ENCODE assay signal across 19 cellular contexts in the genomic region with DNA sequence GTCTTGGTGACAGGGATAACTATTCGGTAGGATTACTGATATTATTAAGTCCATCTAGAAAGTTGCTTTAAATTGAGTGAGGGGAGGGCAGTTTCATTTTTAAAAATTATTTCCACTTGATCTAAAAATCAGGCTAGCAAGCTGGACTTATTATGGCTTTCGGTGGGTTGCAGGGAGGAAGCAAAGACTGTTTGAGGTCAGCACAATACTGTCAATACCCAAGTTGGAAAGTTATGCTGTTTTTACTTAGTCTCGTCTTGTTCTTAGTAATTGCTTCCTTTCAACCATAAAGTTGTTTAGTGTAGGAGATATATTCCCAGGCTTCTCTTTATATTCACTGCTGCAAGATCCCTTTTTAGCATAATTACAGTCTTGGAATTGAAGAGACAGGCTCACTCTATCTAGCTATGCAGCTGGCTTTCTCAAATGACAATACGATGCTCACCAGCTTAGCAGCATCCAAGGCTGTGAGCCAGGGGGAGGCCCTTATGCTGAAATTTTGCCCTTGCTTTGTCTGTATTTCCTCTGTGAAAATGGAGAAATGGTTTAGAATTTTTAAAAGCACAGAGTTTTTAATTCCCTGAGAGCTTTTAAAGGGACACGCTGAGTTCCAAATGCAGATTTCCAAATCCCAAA.
DNase-seq lines count a peak whose midpoint lies in the region; ATAC-seq, FAIRE-seq and TF ChIP-seq lines count a peak whose summit lies in the region.
"Had no signal": no experiment of that assay in that cellular context is flagged by ENCODE, and none has a peak within 500 bp of the region (broad histone marks: within the 10 kb centered on the region; RNA-seq: fewer than 3 reads in every experiment).

No MANE protein-coding gene starts in this region.

- H3K9me3 ChIP-seq in Loucy (ENCODE audit: insufficient read depth, low read depth, low read length) (no peaks in the 10 kb centered on the region), K562 (replicated peaks; ENCODE audit: control insufficient read depth, insufficient read depth, low read depth, low read length) (no peaks in the 10 kb centered on the region)
- H3K9me3 ChIP-seq: MG63 had no signal

- H3K9ac ChIP-seq in Loucy (ENCODE audit: low read depth, low read length, poor library complexity, severe bottlenecking) (no peak overlapping the region), K562 (ENCODE audit: insufficient read depth in 1 of 2, low read depth in 2 of 2, low read length in 2 of 2) (no peak overlapping the region)
- H3K9ac ChIP-seq: KMS-11 had no signal

- H3K4me3 ChIP-seq in Loucy (ENCODE audit: low read length, poor library complexity, severe bottlenecking) (no peak overlapping the region), K562 (no peak overlapping the region)
- H3K4me3 ChIP-seq: MG63, PC-9 had no signal

- H4K20me1 ChIP-seq in Loucy (ENCODE audit: insufficient read depth, low read length, poor library complexity, severe bottlenecking): no peaks in the 10 kb centered on the region
- H4K20me1 ChIP-seq in K562 (replicated peaks; ENCODE audit: control insufficient read depth, insufficient read depth, low read length): no peaks in the 10 kb centered on the region

- TF ChIP-seq EP300 in K562 (IDR thresholded peaks at IDR 0.05; ENCODE audit: low read length): no peak

- H3K4me2 ChIP-seq in Loucy (ENCODE audit: low read depth, low read length, poor library complexity, severe bottlenecking) (no peak overlapping the region), K562 (ENCODE audit: insufficient read depth, low read length) (no peak overlapping the region)
- H3K4me2 ChIP-seq: KMS-11, PC-9 had no signal

- TF ChIP-seq POLR2A in K562 (conservative IDR thresholded peaks at IDR 0.05): no peak

- no TSS peak for BruUV-seq in K562 (replicated peaks; lab: Mats Ljungman, UMichigan)

- no peaks in the 10 kb centered on the region for H3K27me3 ChIP-seq in Loucy (ENCODE audit: insufficient read depth, low read length, poor library complexity, severe bottlenecking)
- H3K27me3 ChIP-seq in K562 (ENCODE audit: control insufficient read depth in 2 of 2, insufficient read depth in 2 of 2, low read length in 2 of 2): peaks cover 0 to 7% of the 10 kb centered on the region in 2 experiments; a peak in 4 of 5 replicates

- H3F3A ChIP-seq in Loucy (ENCODE audit: low read depth): no peaks in the 10 kb centered on the region

- H3K79me2 ChIP-seq in Loucy (ENCODE audit: insufficient read depth, low read length) (no peaks in the 10 kb centered on the region), K562 (ENCODE audit: control insufficient read depth, insufficient read depth, low read length) (no peaks in the 10 kb centered on the region)

- DNase-seq in K562 (ENCODE audit: extremely low read depth in 1 of 4, low spot score in 3 of 4) (no peak), midbrain (lab: John Stamatoyannopoulos, UW) (peak; percentile 37), putamen (ENCODE audit: low spot score) (peak; percentile 32), SHP77 (lab: John Stamatoyannopoulos, UW) (no peak), SW 1271 (lab: John Stamatoyannopoulos, UW) (no peak)
- DNase-seq: DMS 273 treated with DMSO at 0.1 percent for 48 hours, GDM1, MG63, NCI-H1092, NCI-H146, NCI-H2081 treated with DMSO at 0.1 percent for 48 hours, NCI-H69, PC-9 had no signal

- H2AFZ ChIP-seq in Loucy (ENCODE audit: low read length) (0 out of 2 replicates have a peak overlapping the region, but pooled peaks have one; percentile 41), K562 (ENCODE audit: low read depth, low read length) (no peak overlapping the region)
- H2AFZ ChIP-seq: PC-9 had no signal

- in situ Hi-C loops in K562 (cut with MboI): no loop called here

- intact Hi-C loops in K562 (cut with micrococcal nuclease): loop anchor here (10.0 kb wide), 1 partner anchor 115 kb away; no protein-coding TSS in a partner anchor

- no peak overlapping the region for H3K27ac ChIP-seq in K562 (ENCODE audit: extremely low read depth, low read depth, low read length)
- H3K27ac ChIP-seq: KMS-11, PC-9 had no signal

- POLR2A ChIA-PET in K562 (lab: Yijun Ruan, JAX): interaction anchor here (0.9 to 1.0 kb wide), 2 partner anchors 21 to 26 kb away, joined by 3 to 4 read pairs; no protein-coding TSS in a partner anchor

- peak; percentile 6 for FAIRE-seq in K562 (lab: Jason Lieb, UNC)
- FAIRE-seq: GM12892, H1, HepG2 had no signal

- TF ChIP-seq CTCF in Loucy (conservative IDR thresholded peaks at IDR 0.05; ENCODE audit: low read length): no peak
- TF ChIP-seq CTCF in K562 (IDR thresholded peaks at IDR 0.05 in 2 of 3, conservative IDR thresholded peaks at IDR 0.05 in 1 of 3; ENCODE audit: insufficient read depth in 2 of 3, low read depth in 1 of 3, low read length in 3 of 3): no peak

- H3K9me1 ChIP-seq in K562 (ENCODE audit: control insufficient read depth, insufficient read depth, low read length): no peaks in the 10 kb centered on the region

- H3K4me1 ChIP-seq in Loucy (ENCODE audit: insufficient read depth, low read length, poor library complexity, severe bottlenecking) (no peaks in the 10 kb centered on the region), K562 (replicated peaks in 1 of 2; ENCODE audit: control insufficient read depth in 2 of 2, insufficient read depth in 2 of 2, low read length in 2 of 2) (no peaks in the 10 kb centered on the region)

- H3K36me3 ChIP-seq in Loucy (ENCODE audit: insufficient read depth, low read length) (no peaks in the 10 kb centered on the region), K562 (ENCODE audit: control insufficient read depth, insufficient read depth, low read length) (no peaks in the 10 kb centered on the region)
- H3K36me3 ChIP-seq: MG63 had no signal

- ATAC-seq in K562 (no peak; the same call in 2 of the 3 replicates), HG03378 (IDR thresholded peaks at IDR 0.05; ENCODE audit: unreplicated experiment) (no peak)
- ATAC-seq: HepG2 had no signal

- 1% methylated on average over 5 of the region's 5 CpGs for WGBS in K562 (ENCODE audit: insufficient coverage, low coverage, missing lambda C conversion rate)

- CTCF ChIA-PET in K562 (lab: Yijun Ruan, JAX; ENCODE audit: low intra/inter-chr PET ratio): no interaction called here

- no peaks in the 10 kb centered on the region for H3K9me2 ChIP-seq in Loucy (replicated peaks; ENCODE audit: low read depth, low read length)

- no peak for TF ChIP-seq RAD21 in K562 (CRISPR knock-in tag; conservative IDR thresholded peaks at IDR 0.05 in 1 of 2, IDR thresholded peaks at IDR 0.05 in 1 of 2)

TF ChIP-seq in K562, 482 proteins besides CTCF, POLR2A, EP300 and RAD21 (continues in another document):
- TF ChIP-seq TCF7 (IDR thresholded peaks at IDR 0.05; ENCODE audit: borderline replicate concordance) (no peak), SAFB2 (IDR thresholded peaks at IDR 0.05; ENCODE audit: borderline replicate concordance, low read depth, low read length, severe bottlenecking) (no peak), ELF1 (tag; IDR thresholded peaks at IDR 0.05) (no peak), POLR2AphosphoS2 (IDR thresholded peaks at IDR 0.05; ENCODE audit: low read length) (no peak), HNRNPL (IDR thresholded peaks at IDR 0.05; ENCODE audit: low read depth, low read length) (no peak), NFE2L1 (tag; IDR thresholded peaks at IDR 0.05; ENCODE audit: borderline replicate concordance, low read depth) (no peak), MYC (IDR thresholded peaks at IDR 0.05; ENCODE audit: low read depth, low read length) (no peak), MYC (CRISPR knock-in tag; IDR thresholded peaks at IDR 0.05; ENCODE audit: borderline replicate concordance, low read depth) (no peak), ZNF778 (CRISPR knock-in tag; IDR thresholded peaks at IDR 0.05) (no peak), ZNF165 (CRISPR knock-in tag; IDR thresholded peaks at IDR 0.05; ENCODE audit: borderline replicate concordance) (no peak), KAT2B (IDR thresholded peaks at IDR 0.05; ENCODE audit: low read depth, low read length) (no peak), ZNF436 (CRISPR knock-in tag; IDR thresholded peaks at IDR 0.05) (no peak), U2AF1 (optimal IDR thresholded peaks at IDR 0.05; ENCODE audit: low read depth, low read length) (no peak)
- TF ChIP-seq, protein P1, sequence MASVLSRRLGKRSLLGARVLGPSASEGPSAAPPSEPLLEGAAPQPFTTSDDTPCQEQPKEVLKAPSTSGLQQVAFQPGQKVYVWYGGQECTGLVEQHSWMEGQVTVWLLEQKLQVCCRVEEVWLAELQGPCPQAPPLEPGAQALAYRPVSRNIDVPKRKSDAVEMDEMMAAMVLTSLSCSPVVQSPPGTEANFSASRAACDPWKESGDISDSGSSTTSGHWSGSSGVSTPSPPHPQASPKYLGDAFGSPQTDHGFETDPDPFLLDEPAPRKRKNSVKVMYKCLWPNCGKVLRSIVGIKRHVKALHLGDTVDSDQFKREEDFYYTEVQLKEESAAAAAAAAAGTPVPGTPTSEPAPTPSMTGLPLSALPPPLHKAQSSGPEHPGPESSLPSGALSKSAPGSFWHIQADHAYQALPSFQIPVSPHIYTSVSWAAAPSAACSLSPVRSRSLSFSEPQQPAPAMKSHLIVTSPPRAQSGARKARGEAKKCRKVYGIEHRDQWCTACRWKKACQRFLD (CRISPR knock-in tag; IDR thresholded peaks at IDR 0.05): no peak
- TF ChIP-seq, protein P2, sequence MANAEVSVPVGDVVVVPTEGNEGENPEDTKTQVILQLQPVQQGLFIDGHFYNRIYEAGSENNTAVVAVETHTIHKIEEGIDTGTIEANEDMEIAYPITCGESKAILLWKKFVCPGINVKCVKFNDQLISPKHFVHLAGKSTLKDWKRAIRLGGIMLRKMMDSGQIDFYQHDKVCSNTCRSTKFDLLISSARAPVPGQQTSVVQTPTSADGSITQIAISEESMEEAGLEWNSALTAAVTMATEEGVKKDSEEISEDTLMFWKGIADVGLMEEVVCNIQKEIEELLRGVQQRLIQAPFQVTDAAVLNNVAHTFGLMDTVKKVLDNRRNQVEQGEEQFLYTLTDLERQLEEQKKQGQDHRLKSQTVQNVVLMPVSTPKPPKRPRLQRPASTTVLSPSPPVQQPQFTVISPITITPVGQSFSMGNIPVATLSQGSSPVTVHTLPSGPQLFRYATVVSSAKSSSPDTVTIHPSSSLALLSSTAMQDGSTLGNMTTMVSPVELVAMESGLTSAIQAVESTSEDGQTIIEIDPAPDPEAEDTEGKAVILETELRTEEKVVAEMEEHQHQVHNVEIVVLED (CRISPR knock-in tag; IDR thresholded peaks at IDR 0.05): no peak

Comparison
In these comparisons a context has a peak if more than half of its experiments do, and no peak if none do; other contexts are left out.
1. DNase-seq: peak in midbrain (single experiment) and putamen (single experiment); none in K562 (0 of 4), SHP77 (0 of 2) and SW 1271 (0 of 2).